In the genomic region with DNA sequence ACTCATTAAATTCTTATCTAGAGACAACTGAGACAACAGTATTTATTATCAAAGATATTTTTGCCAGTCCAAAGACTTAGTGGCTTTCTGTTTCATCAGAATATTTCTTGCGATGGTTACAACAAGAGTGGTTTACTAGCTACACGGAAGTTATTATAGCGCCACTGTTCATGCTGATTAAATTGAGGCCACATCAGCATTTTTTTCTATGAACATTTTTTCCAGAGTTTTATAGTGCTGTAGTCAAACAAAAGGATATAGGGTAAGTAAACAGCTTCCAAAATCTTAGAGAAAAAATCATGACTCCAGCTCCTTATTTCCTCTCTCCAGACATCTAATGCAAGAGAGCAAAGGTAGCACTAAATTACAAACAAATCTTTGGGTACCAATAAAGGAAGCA, we compare ENCODE assay signal across 28 cellular contexts.
"Had no signal": no experiment of that assay in that cellular context is flagged by ENCODE, and none has a peak within 500 bp of the region (broad histone marks: within the 10 kb centered on the region; RNA-seq: fewer than 3 reads in every experiment).

No MANE protein-coding gene starts in this region.

- DNase-seq: stimulated activated CD4-positive, alpha-beta T cell treated with anti-CD3 and anti-CD28 coated beads, Interleukin-2, amount 100 ng/mL, for 48 hours; stimulated activated CD4-positive, alpha-beta T cell treated with anti-CD3 and anti-CD28 coated beads, Interleukin-4, amount 100 ng/mL, for 1 hour; stimulated activated CD4-positive, alpha-beta T cell treated with anti-CD3 and anti-CD28 coated beads, Interleukin-4, amount 100 ng/mL, for 24 hours; stimulated activated CD4-positive, alpha-beta T cell treated with anti-CD3 and anti-CD28 coated beads, Interleukin-4, amount 100 ng/mL, for 4 hours; stimulated activated CD8-positive, alpha-beta memory T cell treated with anti-CD3 and anti-CD28 coated beads, Interleukin-4, amount 100 ng/mL, for 48 hours; stimulated activated naive B cell treated with anti-CD40 and anti-IgM and Interleukin-4, amounts not matched to agents 10 μg/mL and 1 μg/mL and 100 μg/mL, for 72 hours; stimulated activated naive CD4-positive, alpha-beta T cell; stimulated activated naive CD4-positive, alpha-beta T cell treated with Interleukin-2 at 50 U/mL for 16 hours; stimulated activated naive CD8-positive, alpha-beta T cell treated with anti-CD3 and anti-CD28 coated beads, Interleukin-15, amount 100 ng/mL, for 72 hours; stimulated activated naive CD8-positive, alpha-beta T cell treated with anti-CD3 and anti-CD28 coated beads, Interleukin-15, Interleukin-2, amounts not matched to agents 100 U/mL and 50 U/mL, for 24 hours; stomach; substantia nigra; testis; thyroid gland; tibial artery; transverse colon; trophoblast cell; upper lobe of left lung; upper lobe of right lung; uterus had no signal

- H3K27me3 Mint-ChIP-seq: stimulated activated memory B cell treated with anti-CD40 and anti-IgM and Interleukin-4, amounts not matched to agents 10 μg/mL and 1 μg/mL and 100 μg/mL, for 72 hours; stimulated activated naive B cell treated with anti-CD40 and anti-IgM and Interleukin-4, amounts not matched to agents 10 μg/mL and 1 μg/mL and 100 μg/mL, for 72 hours; stimulated activated naive CD8-positive, alpha-beta T cell treated with anti-CD3 and anti-CD28 coated beads, Interleukin-15, amount 100 ng/mL, for 72 hours; stimulated activated naive CD8-positive, alpha-beta T cell treated with anti-CD3 and anti-CD28 coated beads, Interleukin-15, Interleukin-2, amounts not matched to agents 100 ng/mL and 50 ng/mL, for 24 hours; type B pancreatic cell had no signal

- H3K4me3 ChIP-seq: stomach, suprapubic skin, testis, thoracic aorta, thyroid gland, tibial artery, tibial nerve, transverse colon, upper lobe of left lung, upper lobe of right lung, uterus, vagina had no signal

- H3K36me3 Mint-ChIP-seq: stimulated activated effector memory CD8-positive, alpha-beta T cell treated with anti-CD3 and anti-CD28 coated beads, Interleukin-12 subunit alpha, Interleukin-12 subunit beta, amount 100 ng/mL, for 72 hours; stimulated activated memory B cell treated with anti-CD40 and anti-IgM and Interleukin-4, amounts not matched to agents 10 μg/mL and 1 μg/mL and 100 μg/mL, for 72 hours; stimulated activated naive B cell treated with anti-CD40 and anti-IgM and Interleukin-4, amounts not matched to agents 10 μg/mL and 1 μg/mL and 100 μg/mL, for 72 hours; type B pancreatic cell had no signal

- H3K4me1 Mint-ChIP-seq: stimulated activated effector memory CD8-positive, alpha-beta T cell treated with anti-CD3 and anti-CD28 coated beads, Interleukin-12 subunit alpha, Interleukin-12 subunit beta, amount 100 ng/mL, for 72 hours; stimulated activated memory B cell treated with anti-CD40 and anti-IgM and Interleukin-4, amounts not matched to agents 10 μg/mL and 1 μg/mL and 100 μg/mL, for 72 hours; stimulated activated naive B cell treated with anti-CD40 and anti-IgM and Interleukin-4, amounts not matched to agents 10 μg/mL and 1 μg/mL and 100 μg/mL, for 72 hours; stimulated activated naive CD8-positive, alpha-beta T cell treated with anti-CD3 and anti-CD28 coated beads, Interleukin-15, amount 100 ng/mL, for 72 hours had no signal

- H3K9me3 ChIP-seq: stomach, suprapubic skin, testis, thoracic aorta, thyroid gland, tibial artery, tibial nerve, transverse colon, upper lobe of left lung, upper lobe of right lung, uterus, vagina had no signal

- H3K27ac Mint-ChIP-seq: stimulated activated effector memory CD8-positive, alpha-beta T cell treated with anti-CD3 and anti-CD28 coated beads, Interleukin-12 subunit alpha, Interleukin-12 subunit beta, amount 100 ng/mL, for 72 hours; stimulated activated memory B cell treated with anti-CD40 and anti-IgM and Interleukin-4, amounts not matched to agents 10 μg/mL and 1 μg/mL and 100 μg/mL, for 72 hours; stimulated activated naive B cell treated with anti-CD40 and anti-IgM and Interleukin-4, amounts not matched to agents 10 μg/mL and 1 μg/mL and 100 μg/mL, for 72 hours; stimulated activated naive CD8-positive, alpha-beta T cell treated with anti-CD3 and anti-CD28 coated beads, Interleukin-15, amount 100 ng/mL, for 72 hours; stimulated activated naive CD8-positive, alpha-beta T cell treated with anti-CD3 and anti-CD28 coated beads, Interleukin-15, Interleukin-2, amounts not matched to agents 100 ng/mL and 50 ng/mL, for 24 hours; type B pancreatic cell had no signal

- H3K36me3 ChIP-seq: stomach, suprapubic skin, thoracic aorta, thyroid gland, tibial artery, tibial nerve, transverse colon, upper lobe of left lung, upper lobe of right lung, uterus, vagina had no signal

- H3K4me3 Mint-ChIP-seq: stimulated activated effector memory CD8-positive, alpha-beta T cell treated with anti-CD3 and anti-CD28 coated beads, Interleukin-12 subunit alpha, Interleukin-12 subunit beta, amount 100 ng/mL, for 72 hours; stimulated activated memory B cell treated with anti-CD40 and anti-IgM and Interleukin-4, amounts not matched to agents 10 μg/mL and 1 μg/mL and 100 μg/mL, for 72 hours; stimulated activated naive B cell treated with anti-CD40 and anti-IgM and Interleukin-4, amounts not matched to agents 10 μg/mL and 1 μg/mL and 100 μg/mL, for 72 hours; stimulated activated naive CD8-positive, alpha-beta T cell treated with anti-CD3 and anti-CD28 coated beads, Interleukin-15, amount 100 ng/mL, for 72 hours; stimulated activated naive CD8-positive, alpha-beta T cell treated with anti-CD3 and anti-CD28 coated beads, Interleukin-15, Interleukin-2, amounts not matched to agents 100 ng/mL and 50 ng/mL, for 24 hours; type B pancreatic cell had no signal

- H3K9me3 Mint-ChIP-seq: stimulated activated memory B cell treated with anti-CD40 and anti-IgM and Interleukin-4, amounts not matched to agents 10 μg/mL and 1 μg/mL and 100 μg/mL, for 72 hours; stimulated activated naive CD8-positive, alpha-beta T cell treated with anti-CD3 and anti-CD28 coated beads, Interleukin-15, amount 100 ng/mL, for 72 hours; type B pancreatic cell had no signal

- ATAC-seq: stimulated activated effector memory CD8-positive, alpha-beta T cell treated with anti-CD3 and anti-CD28 coated beads, Interleukin-12 subunit alpha, Interleukin-12 subunit beta, amount 100 ng/mL, for 72 hours; stimulated activated memory B cell treated with anti-CD40 and anti-IgM and Interleukin-4, amounts not matched to agents 10 μg/mL and 1 μg/mL and 100 μg/mL, for 72 hours; stimulated activated naive B cell treated with anti-CD40 and anti-IgM and Interleukin-4, amounts not matched to agents 10 μg/mL and 1 μg/mL and 100 μg/mL, for 72 hours; stimulated activated naive CD8-positive, alpha-beta T cell treated with anti-CD3 and anti-CD28 coated beads, Interleukin-15, amount 100 ng/mL, for 72 hours; stimulated activated naive CD8-positive, alpha-beta T cell treated with anti-CD3 and anti-CD28 coated beads, Interleukin-15, Interleukin-2, amounts not matched to agents 100 U/mL and 50 U/mL, for 24 hours; upper lobe of right lung had no signal

- H3K27ac ChIP-seq: stomach, suprapubic skin, testis, thoracic aorta, thyroid gland, tibial artery, tibial nerve, transverse colon, upper lobe of left lung, upper lobe of right lung, uterus, vagina had no signal
